ENCODE assay signal across 12 cellular contexts in genomic region chr6:11613858-11614257, GRCh38.
DNase-seq lines count a peak whose midpoint lies in the region; ATAC-seq, FAIRE-seq and TF ChIP-seq lines count a peak whose summit lies in the region.
"Had no signal": no experiment of that assay in that cellular context is flagged by ENCODE, and none has a peak within 500 bp of the region (broad histone marks: within the 10 kb centered on the region; RNA-seq: fewer than 3 reads in every experiment).

No MANE protein-coding gene starts in this region.

- peak overlapping the region; percentile 50 for H3K4me2 ChIP-seq in endothelial cell of umbilical vein (ENCODE audit: insufficient read depth, low read length)

- dilution Hi-C loops in endothelial cell of umbilical vein (cut with MboI; ENCODE audit: extremely low pct_ligation_motif_present, low sequenced_read_pairs), result loop anchor here (25.0 kb wide), 1 partner anchor 673 kb away; the partner anchor contains the start of gene EDN1

- H3K27me3 ChIP-seq in MG63, result no peaks in the 10 kb centered on the region
- no peaks in the 10 kb centered on the region for H3K27me3 ChIP-seq in endothelial cell of umbilical vein (ENCODE audit: control insufficient read depth in 2 of 2, insufficient read depth in 2 of 2, low read length in 2 of 2)
- no peaks in the 10 kb centered on the region for H3K27me3 ChIP-seq in muscle layer of duodenum (ENCODE audit: low read depth, low read length)

- TF ChIP-seq CTCF in endothelial cell of umbilical vein (IDR thresholded peaks at IDR 0.05; ENCODE audit: extremely low read depth in 1 of 2, insufficient read depth in 1 of 2, low read depth in 1 of 2, low read length in 2 of 2), result no peak
- no peak for TF ChIP-seq CTCF in mucosa of descending colon (IDR thresholded peaks at IDR 0.05)

- peak; percentile 90 for FAIRE-seq in endothelial cell of umbilical vein (lab: Jason Lieb, UNC)

- POLR2A ChIA-PET in endothelial cell of umbilical vein (lab: Charles Lee), result interaction anchor here (1.2 to 8.7 kb wide), 4 partner anchors 27 to 679 kb away, joined by 4 to 210 read pairs (median 31); partner anchors contain the start of gene EDN1

- H3K36me3 ChIP-seq in MG63, result peaks cover 6% of the 10 kb centered on the region; the same call in 1 of the 2 replicates
- H3K36me3 ChIP-seq in endothelial cell of umbilical vein (ENCODE audit: control insufficient read depth in 2 of 2, extremely low read depth in 1 of 2, insufficient read depth in 2 of 2, low read length in 2 of 2), result no peaks in the 10 kb centered on the region
- H3K36me3 ChIP-seq in muscle layer of duodenum (ENCODE audit: control insufficient read depth in 1 of 2, insufficient read depth in 2 of 2, low read length in 2 of 2), result no peaks in the 10 kb centered on the region
- H3K36me3 ChIP-seq in mucosa of descending colon (ENCODE audit: low read depth), result no peaks in the 10 kb centered on the region

- H3K4me3 ChIP-seq in MG63 (no peak overlapping the region), endothelial cell of umbilical vein (replicated peaks in 1 of 3; ENCODE audit: insufficient read depth in 1 of 3, low read depth in 1 of 3, low read length in 3 of 3) (peak overlapping the region in 1 of 3 experiments; percentile 9), muscle layer of duodenum (ENCODE audit: low read depth in 1 of 2, low read length in 2 of 2) (no peak overlapping the region), mucosa of descending colon (no peak overlapping the region)

- peak overlapping the region; percentile 100 for H3K27ac ChIP-seq in endothelial cell of umbilical vein (ENCODE audit: insufficient read depth, low read depth, low read length)
- H3K27ac ChIP-seq in muscle layer of duodenum (ENCODE audit: low read length), result peak overlapping the region; percentile 3

- H3K9me1 ChIP-seq in endothelial cell of umbilical vein (replicated peaks; ENCODE audit: control insufficient read depth, extremely low read depth, insufficient read depth, low read length), result no peaks in the 10 kb centered on the region

- ATAC-seq in GM19328 (IDR thresholded peaks at IDR 0.05; ENCODE audit: unreplicated experiment) (no peak), mucosa of descending colon (no peak)

- CTCF ChIA-PET in endothelial cell of umbilical vein (lab: Charles Lee), result interaction anchor here (1.1 to 8.7 kb wide), 5 partner anchors 28 to 679 kb away, joined by 3 to 102 read pairs (median 4); partner anchors contain the start of gene EDN1

- BruUV-seq in endothelial cell of umbilical vein (replicated peaks; lab: Mats Ljungman, UMichigan), result no TSS peak

- peaks cover 67% of the 10 kb centered on the region for H3K4me1 ChIP-seq in endothelial cell of umbilical vein (ENCODE audit: control insufficient read depth, extremely low read depth, insufficient read depth, low read length)
- no peaks in the 10 kb centered on the region for H3K4me1 ChIP-seq in muscle layer of duodenum (ENCODE audit: control insufficient read depth in 1 of 2, insufficient read depth in 2 of 2, low read length in 2 of 2)
- no peaks in the 10 kb centered on the region for H3K4me1 ChIP-seq in mucosa of descending colon (ENCODE audit: low read depth)

- DNase-seq in AG08396 (ENCODE audit: low spot score), result peak; percentile 46
- peak; percentile 91 for DNase-seq in MG63
- DNase-seq in endothelial cell of umbilical vein (ENCODE audit: low read depth, low spot score), result peak; percentile 96
- DNase-seq in stimulated activated CD4-positive, alpha-beta T cell treated with anti-CD3 and anti-CD28 coated beads, Interleukin-1b, Interleukin-23, amount 100 ng/mL, for 48 hours, result no peak
- no peak for DNase-seq in inferior parietal cortex (ENCODE audit: extremely low spot score)
- no peak for DNase-seq in mucosa of descending colon
- DNase-seq: activated CD4-positive, alpha-beta T cell treated with anti-CD3 and anti-CD28 coated beads for 1 hour; activated naive CD8-positive, alpha-beta T cell treated with anti-CD3 and anti-CD28 coated beads, Interleukin-2, amount 10 ng/mL, durations not matched to agents 7 days and 5 days; hippocampal formation; MV-4-11 had no signal

- H3K9me3 ChIP-seq in MG63, result peaks cover 6% of the 10 kb centered on the region
- H3K9me3 ChIP-seq in endothelial cell of umbilical vein (replicated peaks; ENCODE audit: control insufficient read depth, insufficient read depth, low read length), result no peaks in the 10 kb centered on the region
- H3K9me3 ChIP-seq in muscle layer of duodenum (ENCODE audit: control insufficient read depth in 1 of 2, low read length in 2 of 2), result no peaks in the 10 kb centered on the region
- no peaks in the 10 kb centered on the region for H3K9me3 ChIP-seq in mucosa of descending colon

- peaks cover 3% of the 10 kb centered on the region for H3K79me2 ChIP-seq in endothelial cell of umbilical vein (ENCODE audit: control insufficient read depth, insufficient read depth, low read length)

- H4K20me1 ChIP-seq in endothelial cell of umbilical vein (replicated peaks; ENCODE audit: control insufficient read depth, extremely low read depth, insufficient read depth, low read length), result no peaks in the 10 kb centered on the region

- intact Hi-C loops in endothelial cell of umbilical vein (cut with micrococcal nuclease) (loop anchor here (1.0 kb wide), 8 partner anchors 28 to 971 kb away; partner anchors contain the start of gene EDN1), mucosa of descending colon (cut with DNase I, micrococcal nuclease) (no loop called here)

- peak; percentile 62 for TF ChIP-seq POLR2A in endothelial cell of umbilical vein (IDR thresholded peaks at IDR 0.05; ENCODE audit: low read depth, low read length)

- no peak overlapping the region for H2AFZ ChIP-seq in endothelial cell of umbilical vein (ENCODE audit: low read depth, low read length)

- peak overlapping the region; percentile 98 for H3K9ac ChIP-seq in endothelial cell of umbilical vein (replicated peaks; ENCODE audit: extremely low read depth, insufficient read depth, low read length)

TF ChIP-seq in endothelial cell of umbilical vein, 7 proteins besides CTCF, POLR2A, EP300 and RAD21:
- peak; percentile 93 for TF ChIP-seq FOS (IDR thresholded peaks at IDR 0.05; ENCODE audit: borderline replicate concordance, insufficient read depth, low read length)
- peak; percentile 86 for TF ChIP-seq POLR2AphosphoS5 (IDR thresholded peaks at IDR 0.05; ENCODE audit: insufficient read depth, low read depth, low read length)
- TF ChIP-seq GATA2 (IDR thresholded peaks at IDR 0.05; ENCODE audit: insufficient read depth, insufficient read length, low read depth, low read length), result peak; percentile 89
- no peak for TF ChIP-seq MAX (IDR thresholded peaks at IDR 0.05; ENCODE audit: insufficient read depth, insufficient read length)
- TF ChIP-seq EZH2 (IDR thresholded peaks at IDR 0.05; ENCODE audit: borderline replicate concordance, low read depth, low read length, severe bottlenecking), result no peak
- peak; percentile 98 for TF ChIP-seq JUN (IDR thresholded peaks at IDR 0.05; ENCODE audit: borderline replicate concordance, insufficient read depth, insufficient read length, low read depth)
- no peak for TF ChIP-seq MYC (IDR thresholded peaks at IDR 0.05; ENCODE audit: low read depth, low read length)

Comparison
In these comparisons a context has a peak if more than half of its experiments do, and no peak if none do; other contexts are left out.
1. DNase-seq: peak in AG08396 (single experiment), MG63 (single experiment) and endothelial cell of umbilical vein (single experiment); none in stimulated activated CD4-positive, alpha-beta T cell treated with anti-CD3 and anti-CD28 coated beads, Interleukin-1b, Interleukin-23, amount 100 ng/mL, for 48 hours (single experiment), inferior parietal cortex (single experiment) and mucosa of descending colon (0 of 3).